Comparison of ENCODE assay signal across 8 cellular contexts in the genomic region with DNA sequence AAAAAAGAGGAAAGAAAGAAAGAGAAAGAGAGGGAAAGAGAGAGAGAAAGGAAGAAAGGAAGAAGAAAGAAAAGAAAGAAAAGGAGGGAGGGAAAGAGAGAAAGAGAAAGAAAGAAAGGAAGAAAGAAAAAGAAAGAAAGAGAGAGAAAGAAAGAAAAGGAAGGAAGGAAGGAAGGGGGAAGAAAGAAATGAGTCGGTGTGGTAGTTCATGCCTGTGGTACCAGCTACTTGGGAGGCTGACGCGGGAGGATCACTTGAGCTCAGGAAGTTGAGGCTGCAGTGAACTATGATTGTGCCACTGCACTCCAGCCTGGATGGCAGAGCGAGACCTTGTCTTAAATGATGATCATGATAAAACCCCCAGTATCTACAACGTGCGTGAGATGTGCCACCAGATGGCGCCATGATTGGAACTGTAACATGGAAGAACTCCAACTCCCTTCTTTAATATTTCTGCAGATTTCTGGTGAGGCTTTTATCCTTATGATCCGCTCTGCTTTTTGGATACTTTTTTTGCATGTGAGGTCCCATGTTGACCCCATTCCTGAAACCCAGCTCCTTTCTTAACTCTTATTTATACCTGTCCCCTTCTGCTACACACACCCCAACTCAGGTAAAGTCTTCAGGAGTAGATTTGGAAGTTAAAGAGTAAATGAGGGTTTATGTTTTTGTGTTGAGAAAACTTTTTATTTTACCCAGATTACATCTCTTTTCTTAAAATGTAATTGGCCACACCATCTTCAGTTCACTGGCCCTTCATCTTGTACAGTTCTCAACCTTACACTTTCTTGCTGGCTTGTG. TPM values are rescaled to one million over a fixed set of nuclear protein-coding genes. Genes with fewer than 3 reads are reported as not detected.
DNase-seq lines count a peak whose midpoint lies in the region; ATAC-seq lines count a peak whose summit lies in the region.

No MANE protein-coding gene starts in this region.

- peaks cover 36% of the 10 kb centered on the region for H3K27me3 Mint-ChIP-seq in activated CD4-positive, alpha-beta T cell treated with anti-CD3 and anti-CD28 coated beads, Interleukin-2, amount 10 ng/mL, durations not matched to agents 7 days and 5 days

- no peaks in the 10 kb centered on the region for H3K9me3 Mint-ChIP-seq in activated CD4-positive, alpha-beta T cell treated with anti-CD3 and anti-CD28 coated beads, Interleukin-2, amount 10 ng/mL, durations not matched to agents 7 days and 5 days

- CTCF ChIA-PET in activated CD4-positive, alpha-beta T cell treated with anti-CD3 and anti-CD28 coated beads, Interleukin-2, amount 10 ng/mL, durations not matched to agents 7 days and 5 days (lab: Charles Lee) = interaction anchor here (0.6 to 1.8 kb wide), 6 partner anchors 13 to 803 kb away, joined by 3 to 5 read pairs (median 4); no protein-coding TSS in a partner anchor

- no peak overlapping the region for H3K4me3 Mint-ChIP-seq in activated CD4-positive, alpha-beta T cell treated with anti-CD3 and anti-CD28 coated beads, Interleukin-2, amount 10 ng/mL, durations not matched to agents 7 days and 5 days

- H3K36me3 Mint-ChIP-seq in activated CD4-positive, alpha-beta T cell treated with anti-CD3 and anti-CD28 coated beads, Interleukin-2, amount 10 ng/mL, durations not matched to agents 7 days and 5 days (ENCODE audit: low read depth) = no peaks in the 10 kb centered on the region

- peaks cover 10% of the 10 kb centered on the region for H3K4me1 Mint-ChIP-seq in activated CD4-positive, alpha-beta T cell treated with anti-CD3 and anti-CD28 coated beads, Interleukin-2, amount 10 ng/mL, durations not matched to agents 7 days and 5 days

- POLR2A ChIA-PET in activated CD4-positive, alpha-beta T cell treated with anti-CD3 and anti-CD28 coated beads, Interleukin-2, amount 10 ng/mL, durations not matched to agents 7 days and 5 days (lab: Charles Lee) = interaction anchor here (0.7 kb wide), 2 partner anchors 18 to 78 kb away, joined by 3 read pairs; no protein-coding TSS in a partner anchor

- no peak overlapping the region for H3K27ac Mint-ChIP-seq in activated CD4-positive, alpha-beta T cell treated with anti-CD3 and anti-CD28 coated beads, Interleukin-2, amount 10 ng/mL, durations not matched to agents 7 days and 5 days

- peak; percentile 74 for DNase-seq in COLO668 (lab: John Stamatoyannopoulos, UW; ENCODE audit: unreplicated experiment)
- peak; percentile 37 for DNase-seq in NCI-H524 treated with DMSO at 0.1 percent for 48 hours (lab: John Stamatoyannopoulos, UW)
- peak; percentile 78 for DNase-seq in activated CD4-positive, alpha-beta T cell treated with anti-CD3 and anti-CD28 coated beads, Interleukin-2, amount 10 ng/mL, durations not matched to agents 7 days and 5 days
- peak; percentile 53 to 76 for DNase-seq in dermis microvascular lymphatic vessel endothelial cell (ENCODE audit: low read depth in 2 of 2)
- DNase-seq in medulla oblongata (ENCODE audit: extremely low spot score) = peak; percentile 67
- DNase-seq in stimulated activated CD8-positive, alpha-beta memory T cell treated with anti-CD3 and anti-CD28 coated beads, Interleukin-15, amount 100 ng/mL, for 4 hours (ENCODE audit: low read depth in 2 of 2) = peak; percentile 31 to 53

- ATAC-seq in HG02759 (IDR thresholded peaks at IDR 0.05; ENCODE audit: unreplicated experiment) (peak; percentile 67), HG03196 (IDR thresholded peaks at IDR 0.05; ENCODE audit: unreplicated experiment) (no peak)

RNA-seq across cellular contexts. Expression of gene RNASE10, which starts 25.6 kb away (rescaled TPM):
- under 1 TPM; 0.23 to 0.40 TPM for total RNA-seq in activated CD4-positive, alpha-beta T cell treated with anti-CD3 and anti-CD28 coated beads, Interleukin-2, amount 10 ng/mL, durations not matched to agents 7 days and 5 days
- total RNA-seq in dermis microvascular lymphatic vessel endothelial cell = not detected in 2 replicates

RNA-seq across cellular contexts. Expression of gene RNASE9, which starts 29.9 kb away (rescaled TPM):
- not detected for total RNA-seq in activated CD4-positive, alpha-beta T cell treated with anti-CD3 and anti-CD28 coated beads, Interleukin-2, amount 10 ng/mL, durations not matched to agents 7 days and 5 days
- not detected in 2 replicates for total RNA-seq in dermis microvascular lymphatic vessel endothelial cell

RNA-seq across cellular contexts. Expression of gene RNASE11, which starts 56.8 kb away (rescaled TPM):
- not detected for total RNA-seq in activated CD4-positive, alpha-beta T cell treated with anti-CD3 and anti-CD28 coated beads, Interleukin-2, amount 10 ng/mL, durations not matched to agents 7 days and 5 days
- total RNA-seq in dermis microvascular lymphatic vessel endothelial cell = not detected in 2 replicates
